Comparison of ENCODE assay signal across 8 cellular contexts in genomic region chr3:197847866-197848401, GRCh38. TPM values are rescaled to one million over a fixed set of nuclear protein-coding genes. Genes with fewer than 3 reads are reported as not detected.
DNase-seq lines count a peak whose midpoint lies in the region; ATAC-seq, FAIRE-seq and TF ChIP-seq lines count a peak whose summit lies in the region.

No MANE protein-coding gene starts in this region.

- no peak overlapping the region for H3K4me2 ChIP-seq in K562 (ENCODE audit: insufficient read depth, low read length)
- peak overlapping the region; percentile 80 for H3K4me2 ChIP-seq in osteoblast (ENCODE audit: insufficient read depth, low read length)

- BruUV-seq in K562 (replicated peaks; lab: Mats Ljungman, UMichigan) = no TSS peak

- H4K20me1 ChIP-seq in K562 (replicated peaks; ENCODE audit: control insufficient read depth, insufficient read depth, low read length) (no peaks in the 10 kb centered on the region), osteoblast (ENCODE audit: insufficient read depth, low read length) (no peaks in the 10 kb centered on the region)

- no peaks in the 10 kb centered on the region for H3K9me1 ChIP-seq in K562 (ENCODE audit: control insufficient read depth, insufficient read depth, low read length)

- intact Hi-C loops in K562 (cut with micrococcal nuclease) = no loop called here

- TF ChIP-seq CTCF in K562 (IDR thresholded peaks at IDR 0.05 in 2 of 3, conservative IDR thresholded peaks at IDR 0.05 in 1 of 3; ENCODE audit: insufficient read depth in 2 of 3, low read depth in 1 of 3, low read length in 3 of 3) = no peak
- TF ChIP-seq CTCF in osteoblast (IDR thresholded peaks at IDR 0.05; ENCODE audit: extremely low read depth, low read depth, low read length) = no peak

- H3K27ac ChIP-seq in K562 (ENCODE audit: extremely low read depth, low read depth, low read length) = no peak overlapping the region; the same call in 2 of the 3 replicates
- H3K27ac ChIP-seq in osteoblast (ENCODE audit: low read depth, low read length) = peak overlapping the region; percentile 15

- no peaks in the 10 kb centered on the region for H3K9me3 ChIP-seq in K562 (replicated peaks; ENCODE audit: control insufficient read depth, insufficient read depth, low read depth, low read length)
- no peaks in the 10 kb centered on the region for H3K9me3 ChIP-seq in osteoblast (ENCODE audit: low read depth, low read length)

- DNase-seq in NCI-H510A treated with DMSO at 0.1 percent for 48 hours (lab: John Stamatoyannopoulos, UW) = peak; percentile 26
- DNase-seq in NCI-H510A (lab: John Stamatoyannopoulos, UW) = no peak
- DNase-seq in HCEC 1CT = peak; percentile 27
- DNase-seq in NCI-H2107 (lab: John Stamatoyannopoulos, UW) = peak; percentile 40
- DNase-seq in K562 (ENCODE audit: extremely low read depth in 1 of 4, low spot score in 3 of 4) = peak in 2 of 4 experiments; percentile 4 to 15
- peak; percentile 57 for DNase-seq in osteoblast (ENCODE audit: insufficient read length, low spot score, missing footprints)
- no peak for DNase-seq in DMS 273 treated with DMSO at 0.1 percent for 48 hours (lab: John Stamatoyannopoulos, UW)
- DNase-seq in activated effector memory CD4-positive, alpha-beta T cell treated with Interleukin-2 at 50 U/mL for 16 hours = no peak

- TF ChIP-seq POLR2A in K562 (conservative IDR thresholded peaks at IDR 0.05) = no peak

- H3K27me3 ChIP-seq in K562 (ENCODE audit: control insufficient read depth in 2 of 2, insufficient read depth in 2 of 2, low read length in 2 of 2) (no peaks in the 10 kb centered on the region), osteoblast (ENCODE audit: insufficient read depth, low read length) (no peaks in the 10 kb centered on the region)

- TF ChIP-seq RAD21 in K562 (CRISPR knock-in tag; conservative IDR thresholded peaks at IDR 0.05 in 1 of 2, IDR thresholded peaks at IDR 0.05 in 1 of 2) = no peak

- H3K9ac ChIP-seq in K562 (ENCODE audit: insufficient read depth in 1 of 2, low read depth in 2 of 2, low read length in 2 of 2) = no peak overlapping the region

- H3K79me2 ChIP-seq in K562 (ENCODE audit: control insufficient read depth, insufficient read depth, low read length) (no peaks in the 10 kb centered on the region), osteoblast (ENCODE audit: insufficient read depth, low read length) (no peaks in the 10 kb centered on the region)

- H3K4me1 ChIP-seq in K562 (replicated peaks in 1 of 2; ENCODE audit: control insufficient read depth in 2 of 2, insufficient read depth in 2 of 2, low read length in 2 of 2) (peaks cover 4 to 5% of the 10 kb centered on the region in 2 experiments; a peak in 4 of 5 replicates), osteoblast (ENCODE audit: insufficient read depth, low read length) (peaks cover 8% of the 10 kb centered on the region)

- H3K36me3 ChIP-seq in K562 (ENCODE audit: control insufficient read depth, insufficient read depth, low read length) = peaks cover 76% of the 10 kb centered on the region
- peaks cover 75% of the 10 kb centered on the region for H3K36me3 ChIP-seq in osteoblast (ENCODE audit: insufficient read depth, low read length)

- TF ChIP-seq EP300 in K562 (IDR thresholded peaks at IDR 0.05; ENCODE audit: low read length) = peak; percentile 26; the same call in 1 of the 2 replicates

- 54% methylated on average over 8 of the region's 8 CpGs for WGBS in K562 (ENCODE audit: insufficient coverage, low coverage, missing lambda C conversion rate)

- H3K4me3 ChIP-seq in K562 (no peak overlapping the region), osteoblast (ENCODE audit: insufficient read depth, low read length) (peak overlapping the region; percentile 57)

- POLR2A ChIA-PET in K562 (lab: Yijun Ruan, JAX) = interaction anchor here (1.3 kb wide), 1 partner anchor 26 kb away, joined by 4 read pairs; no protein-coding TSS in a partner anchor

- peak; percentile 60 for ATAC-seq in K562

- in situ Hi-C loops in K562 (cut with MboI) = no loop called here

- FAIRE-seq in K562 (lab: Jason Lieb, UNC) = peak; percentile 73

- H2AFZ ChIP-seq in K562 (ENCODE audit: low read depth, low read length) (no peak overlapping the region), osteoblast (ENCODE audit: low read length) (peak overlapping the region; percentile 47)

- CTCF ChIA-PET in K562 (lab: Yijun Ruan, JAX; ENCODE audit: low intra/inter-chr PET ratio) = no interaction called here

TF ChIP-seq in K562, 482 proteins besides CTCF, POLR2A, EP300 and RAD21 (continues in another document):
- TF ChIP-seq ZNF318 (IDR thresholded peaks at IDR 0.05; ENCODE audit: borderline replicate concordance in 1 of 2, low read depth in 1 of 2) (peak in 1 of 2 experiments; percentile 88; a peak in 2 of 4 replicates), RCOR1 (IDR thresholded peaks at IDR 0.05; ENCODE audit: borderline replicate concordance in 1 of 2, low read depth in 2 of 2, low read length in 2 of 2) (0 out of 4 replicates have a peak, but pooled peaks of 1 of the 2 experiments have one; percentile 20)

RNA-seq across cellular contexts. Expression of gene LRCH3, which starts 56.9 kb away (rescaled TPM):
- 161 and 276 TPM in 2 replicates for total RNA-seq in K562 (2011; cell fraction: chromatin; rRNA removed; ENCODE audit: low replicate concordance)
- total RNA-seq in K562 (2011; cell fraction: nucleolus; rRNA removed) = 65.2 and 96.1 TPM in 2 replicates
- 143 and 236 TPM in 2 replicates for total RNA-seq in K562 (2011; cell fraction: nucleoplasm; rRNA removed)
- 39.0 and 40.6 TPM in 2 replicates for total RNA-seq in K562 (2014; rRNA removed)
- 26.6 and 33.1 TPM in 2 replicates for total RNA-seq in K562 (2014; rRNA removed; fragmentation: Illumina TruSeq; extraction: Trizol)
- 32.6 and 33.7 TPM in 2 replicates for total RNA-seq in K562 (2015; rRNA removed; fragmentation: Illumina TruSeq; extraction: Trizol)
- total RNA-seq in K562 (2021) = 28.6 and 29.2 TPM in 2 replicates
- 75.3 and 78.4 TPM in 2 replicates for polyA plus RNA-seq in K562 (2011; rRNA removed)
- 32.3 and 52.2 TPM in 2 replicates for polyA plus RNA-seq in K562 (2011; cell fraction: cytosol; rRNA removed)
- 110 and 115 TPM in 2 replicates for polyA plus RNA-seq in K562 (2011; cell fraction: nucleus; rRNA removed)
- polyA plus RNA-seq in K562 (2012) = 16.3 and 17.8 TPM in 2 replicates
- polyA plus RNA-seq in K562 (2014; fragmentation: Illumina TruSeq; extraction: Trizol) = 55.1 and 56.8 TPM in 2 replicates
- polyA plus RNA-seq in K562 (2014; fragmentation: Nextera tagmentation; extraction: Ambion mirVana) = 1 to 10 TPM; 4.6 to 5.4 TPM
- 30.3 and 112 TPM in 2 replicates for polyA plus RNA-seq in K562 (2014; rRNA removed)
- 132 and 162 TPM in 2 replicates for polyA minus RNA-seq in K562 (2011; rRNA and poly(A)+ RNA removed)
- 27.7 and 35.1 TPM in 2 replicates for polyA minus RNA-seq in K562 (2011; cell fraction: cytosol; rRNA and poly(A)+ RNA removed)
- polyA minus RNA-seq in K562 (2011; cell fraction: nucleus; rRNA and poly(A)+ RNA removed) = 33.9 and 66.8 TPM in 2 replicates
- total RNA-seq in osteoblast = 61.9 and 91.6 TPM in 2 replicates

Comparison
In these comparisons a context has a peak if more than half of its experiments do, and no peak if none do; other contexts are left out.
1. DNase-seq: peak in NCI-H510A treated with DMSO at 0.1 percent for 48 hours (single experiment), HCEC 1CT (single experiment), NCI-H2107 (single experiment) and osteoblast (single experiment); none in NCI-H510A (single experiment), DMS 273 treated with DMSO at 0.1 percent for 48 hours (single experiment) and activated effector memory CD4-positive, alpha-beta T cell treated with Interleukin-2 at 50 U/mL for 16 hours (single experiment).